8 cellular contexts compared by ENCODE assay signal in genomic region chr7:27196287-27196739, GRCh38. TPM values are rescaled to one million over a fixed set of nuclear protein-coding genes. Genes with fewer than 3 reads are reported as not detected.
DNase-seq lines count a peak whose midpoint lies in the region; ATAC-seq, FAIRE-seq and TF ChIP-seq lines count a peak whose summit lies in the region.

No MANE protein-coding gene starts in this region.

- H4K20me1 ChIP-seq in HCT116 (ENCODE audit: insufficient read depth), result no peaks in the 10 kb centered on the region

- TF ChIP-seq RAD21 in HCT116 (IDR thresholded peaks at IDR 0.05; ENCODE audit: low read depth), result peak; percentile 92

- no peak overlapping the region for H2AFZ ChIP-seq in HCT116 (ENCODE audit: low read depth, low read length, poor library complexity, severe bottlenecking)

- no peaks in the 10 kb centered on the region for H3K79me2 ChIP-seq in HCT116 (ENCODE audit: insufficient read depth, low read length)

- RAD21 ChIA-PET in HCT116 (lab: Charles Lee; ENCODE audit: low non-redundant PET in 1 of 2, low total read pairs in 2 of 2, uncharacterized antibody in 2 of 2, unreplicated experiment in 2 of 2), result interaction anchor here (0.5 to 1.6 kb wide), 11 partner anchors 12 to 984 kb away, joined by 3 to 7 read pairs (median 3); partner anchors contain the start of gene HOXA11 (in 1 of the 2)

- peak; percentile 83 for TF ChIP-seq CTCF in AG09319 (IDR thresholded peaks at IDR 0.05; ENCODE audit: low read depth, low read length)
- TF ChIP-seq CTCF in HCT116 (IDR thresholded peaks at IDR 0.05 in 2 of 3, conservative IDR thresholded peaks at IDR 0.05 in 1 of 3; ENCODE audit: borderline replicate concordance in 1 of 3, insufficient read depth in 1 of 3, low read depth in 2 of 3, low read length in 2 of 3), result peak; percentile 62 to 87 (median 79)

- intact Hi-C loops in HCT116 (cut with micrococcal nuclease), result loop anchor here (1.0 to 10.0 kb wide), 9 partner anchors 380 to 1428 kb away; partner anchors contain the start of gene TAX1BP1

- no peak for ATAC-seq in HCT116
- no peak for ATAC-seq in activated CD8-positive, alpha-beta memory T cell treated with anti-CD3 and anti-CD28 coated beads, Interleukin-2, amount 10 ng/mL, durations not matched to agents 7 days and 5 days
- ATAC-seq in GM21717 (IDR thresholded peaks at IDR 0.05; ENCODE audit: unreplicated experiment), result no peak

- peaks cover 0 to 21% of the 10 kb centered on the region in 2 experiments; a peak in 3 of 4 replicates for H3K4me1 ChIP-seq in HCT116 (ENCODE audit: control insufficient read depth in 1 of 2, insufficient read depth in 2 of 2, low read length in 2 of 2)
- H3K4me1 ChIP-seq in muscle layer of colon (ENCODE audit: insufficient read depth, low read length), result peaks cover 12% of the 10 kb centered on the region

- H3K4me1 Mint-ChIP-seq in activated CD8-positive, alpha-beta memory T cell treated with anti-CD3 and anti-CD28 coated beads, Interleukin-2, amount 10 ng/mL, durations not matched to agents 7 days and 5 days, result peaks cover 17% of the 10 kb centered on the region

- no peak for TF ChIP-seq POLR2A in HCT116 (IDR thresholded peaks at IDR 0.05; ENCODE audit: borderline replicate concordance, extremely low read depth, insufficient read depth, insufficient read length)

- H3K27ac Mint-ChIP-seq in activated CD8-positive, alpha-beta memory T cell treated with anti-CD3 and anti-CD28 coated beads, Interleukin-2, amount 10 ng/mL, durations not matched to agents 7 days and 5 days, result no peak overlapping the region

- H3K36me3 ChIP-seq in HCT116 (ENCODE audit: control insufficient read depth in 1 of 2, insufficient read depth in 2 of 2, low read length in 2 of 2), result no peaks in the 10 kb centered on the region
- H3K36me3 ChIP-seq in muscle layer of colon (ENCODE audit: insufficient read depth, low read length), result no peaks in the 10 kb centered on the region

- H3K27ac ChIP-seq in HCT116 (ENCODE audit: low read depth, low read length), result no peak overlapping the region
- peak overlapping the region; percentile 57 for H3K27ac ChIP-seq in muscle layer of colon (ENCODE audit: low read depth, low read length)

- POLR2A ChIA-PET in HCT116 (lab: Charles Lee), result interaction anchor here (1.0 to 1.4 kb wide), 3 partner anchors 14 to 578 kb away, joined by 3 to 5 read pairs (median 3); no protein-coding TSS in a partner anchor

- H3K27me3 ChIP-seq in HCT116 (ENCODE audit: insufficient read depth, low read length), result no peaks in the 10 kb centered on the region
- peaks cover 21 to 36% of the 10 kb centered on the region in 2 donors for H3K27me3 ChIP-seq in muscle layer of colon (ENCODE audit: control insufficient read depth in 1 of 2, insufficient read depth in 2 of 2, low read length in 2 of 2)

- no peaks in the 10 kb centered on the region for H3K9me2 ChIP-seq in HCT116 (ENCODE audit: insufficient read depth)

- H3K9ac ChIP-seq in HCT116 (ENCODE audit: low read length), result no peak overlapping the region
- no peak overlapping the region for H3K9ac ChIP-seq in muscle layer of colon (ENCODE audit: low read length)

- CTCF ChIA-PET in HCT116 (lab: Charles Lee), result interaction anchor here (0.6 to 2.4 kb wide), 37 partner anchors 10 to 901 kb away, joined by 3 to 49 read pairs (median 4); partner anchors contain the start of genes HIBADH and HOXA11
- CTCF ChIA-PET in activated CD8-positive, alpha-beta memory T cell treated with anti-CD3 and anti-CD28 coated beads, Interleukin-2, amount 10 ng/mL, durations not matched to agents 7 days and 5 days (lab: Charles Lee), result interaction anchor here (0.7 to 1.7 kb wide), 40 partner anchors 8 to 966 kb away, joined by 3 to 15 read pairs (median 5); partner anchors contain the start of genes EVX1, HOXA11 and HOXA4

- no TSS peak for BruUV-seq in HCT116 (replicated peaks; lab: Mats Ljungman, UMichigan)

- FAIRE-seq in endometrium (lab: Jason Lieb, UNC), result peak; percentile 84

- peaks cover 87% of the 10 kb centered on the region for H3K27me3 Mint-ChIP-seq in activated CD8-positive, alpha-beta memory T cell treated with anti-CD3 and anti-CD28 coated beads, Interleukin-2, amount 10 ng/mL, durations not matched to agents 7 days and 5 days

- no peaks in the 10 kb centered on the region for H3K9me3 ChIP-seq in HCT116 (ENCODE audit: control insufficient read depth in 1 of 2, insufficient read depth in 1 of 2, low read depth in 1 of 2, low read length in 2 of 2)
- no peaks in the 10 kb centered on the region for H3K9me3 ChIP-seq in muscle layer of colon (ENCODE audit: low read length)

- no peak overlapping the region for H3K4me3 Mint-ChIP-seq in activated CD8-positive, alpha-beta memory T cell treated with anti-CD3 and anti-CD28 coated beads, Interleukin-2, amount 10 ng/mL, durations not matched to agents 7 days and 5 days

- no peaks in the 10 kb centered on the region for H3K9me3 Mint-ChIP-seq in activated CD8-positive, alpha-beta memory T cell treated with anti-CD3 and anti-CD28 coated beads, Interleukin-2, amount 10 ng/mL, durations not matched to agents 7 days and 5 days (ENCODE audit: low read depth)

- no peaks in the 10 kb centered on the region for H3K36me3 Mint-ChIP-seq in activated CD8-positive, alpha-beta memory T cell treated with anti-CD3 and anti-CD28 coated beads, Interleukin-2, amount 10 ng/mL, durations not matched to agents 7 days and 5 days

- no peak overlapping the region for H3K4me3 ChIP-seq in HCT116 (replicated peaks in 1 of 2; ENCODE audit: low read depth in 1 of 2, low read length in 2 of 2)
- peak overlapping the region; percentile 2 to 86 for H3K4me3 ChIP-seq in muscle layer of colon (ENCODE audit: low read depth in 1 of 2, low read length in 2 of 2)

- no peak overlapping the region for H3K4me2 ChIP-seq in HCT116 (ENCODE audit: low read length)

- DNase-seq in AG09319 (ENCODE audit: extremely low read depth, low read depth) (no peak), HCT116 (ENCODE audit: low read depth, low spot score) (no peak), NOMO-1 (lab: John Stamatoyannopoulos, UW; ENCODE audit: unreplicated experiment in 2 of 2) (peak; percentile 23 to 77)
- peak; percentile 88 for DNase-seq in activated CD8-positive, alpha-beta memory T cell treated with anti-CD3 and anti-CD28 coated beads, Interleukin-2, amount 10 ng/mL, durations not matched to agents 7 days and 5 days
- peak; percentile 53 to 84 for DNase-seq in stimulated activated CD8-positive, alpha-beta memory T cell treated with anti-CD3 and anti-CD28 coated beads, Interleukin-7, amount 100 ng/mL, for 1 hour (ENCODE audit: low read depth in 2 of 2)

TF ChIP-seq in HCT116, 20 proteins besides CTCF, POLR2A, EP300 and RAD21:
- no peak for TF ChIP-seq TCF7L2 (IDR thresholded peaks at IDR 0.05; ENCODE audit: borderline replicate concordance, extremely low read depth, insufficient read depth, insufficient read length)
- no peak for TF ChIP-seq ELF1 (IDR thresholded peaks at IDR 0.05; ENCODE audit: borderline replicate concordance, low read depth)
- no peak for TF ChIP-seq CEBPB (IDR thresholded peaks at IDR 0.05; ENCODE audit: low read depth)
- TF ChIP-seq JUND (IDR thresholded peaks at IDR 0.05), result no peak

RNA-seq across cellular contexts. Expression of gene HOXA13, which starts 3.6 kb away (rescaled TPM):
- total RNA-seq in HCT116 (2021; ENCODE audit: unreplicated experiment), result 3.6 TPM
- 0.91 and 1.3 TPM in 2 replicates for polyA plus RNA-seq in HCT116 (2012)
- total RNA-seq in activated CD8-positive, alpha-beta memory T cell treated with anti-CD3 and anti-CD28 coated beads, Interleukin-2, amount 10 ng/mL, durations not matched to agents 7 days and 5 days, result not detected

RNA-seq across cellular contexts. Expression of gene HOXA11, which starts 11.3 kb away (rescaled TPM):
- total RNA-seq in HCT116 (2021; ENCODE audit: unreplicated experiment), result 6.8 TPM
- polyA plus RNA-seq in HCT116 (2012), result 3.9 and 4.6 TPM in 2 replicates
- total RNA-seq in activated CD8-positive, alpha-beta memory T cell treated with anti-CD3 and anti-CD28 coated beads, Interleukin-2, amount 10 ng/mL, durations not matched to agents 7 days and 5 days, result not detected

RNA-seq across cellular contexts. Expression of gene HOXA10, which starts 22.2 kb away (rescaled TPM):
- total RNA-seq in HCT116 (2021; ENCODE audit: unreplicated experiment), result 19.6 TPM
- 7.9 and 13.3 TPM in 2 replicates for polyA plus RNA-seq in HCT116 (2012)
- total RNA-seq in activated CD8-positive, alpha-beta memory T cell treated with anti-CD3 and anti-CD28 coated beads, Interleukin-2, amount 10 ng/mL, durations not matched to agents 7 days and 5 days, result not detected

RNA-seq across cellular contexts. Expression of gene HOXA9, which starts 31.0 kb away (rescaled TPM):
- total RNA-seq in HCT116 (2021; ENCODE audit: unreplicated experiment), result 91.0 TPM
- polyA plus RNA-seq in HCT116 (2012), result 48.2 and 62.8 TPM in 2 replicates
- not detected for total RNA-seq in activated CD8-positive, alpha-beta memory T cell treated with anti-CD3 and anti-CD28 coated beads, Interleukin-2, amount 10 ng/mL, durations not matched to agents 7 days and 5 days

RNA-seq across cellular contexts. Expression of gene HOXA7, which starts 39.8 kb away (rescaled TPM):
- 15.0 TPM for total RNA-seq in HCT116 (2021; ENCODE audit: unreplicated experiment)
- polyA plus RNA-seq in HCT116 (2012), result 8.0 and 10.6 TPM in 2 replicates
- not detected for total RNA-seq in activated CD8-positive, alpha-beta memory T cell treated with anti-CD3 and anti-CD28 coated beads, Interleukin-2, amount 10 ng/mL, durations not matched to agents 7 days and 5 days

Comparison
In these comparisons a context has a peak if more than half of its experiments do, and no peak if none do; other contexts are left out.
1. DNase-seq: peak in NOMO-1 (2 of 2), activated CD8-positive, alpha-beta memory T cell treated with anti-CD3 and anti-CD28 coated beads, Interleukin-2, amount 10 ng/mL, durations not matched to agents 7 days and 5 days (single experiment) and stimulated activated CD8-positive, alpha-beta memory T cell treated with anti-CD3 and anti-CD28 coated beads, Interleukin-7, amount 100 ng/mL, for 1 hour (2 of 2); none in AG09319 (single experiment) and HCT116 (single experiment).
2. H3K4me3 ChIP-seq: peak in muscle layer of colon (2 of 2); none in HCT116 (0 of 2).
3. RNA of gene HOXA10, which starts 22.2 kb away (total RNA-seq): 19.6 TPM in HCT116 (single experiment); not detected in activated CD8-positive, alpha-beta memory T cell treated with anti-CD3 and anti-CD28 coated beads, Interleukin-2, amount 10 ng/mL, durations not matched to agents 7 days and 5 days; every median in the first group is over 10 times any median in the second.